Comparison of ENCODE assay signal across 8 cellular contexts in genomic region chr6:129766959-129767728, GRCh38. TPM values are rescaled to one million over a fixed set of nuclear protein-coding genes. Genes with fewer than 3 reads are reported as not detected.
A peak's percentile ranks its signal among the peaks of the same experiment; 100 is the strongest.
DNase-seq lines count a peak whose midpoint lies in the region; ATAC-seq, FAIRE-seq and TF ChIP-seq lines count a peak whose summit lies in the region.

No MANE protein-coding gene starts in this region.

- H3K9me3 ChIP-seq in fibroblast of lung (ENCODE audit: control insufficient read depth, insufficient read depth, low read depth, low read length) (no peaks in the 10 kb centered on the region), neuron (ENCODE audit: low read length) (no peaks in the 10 kb centered on the region), thymus (ENCODE audit: control insufficient read depth) (no peaks in the 10 kb centered on the region)

- DNase-seq in GM19239 (ENCODE audit: insufficient read length, low spot score), result no peak
- DNase-seq in NOMO-1 treated with DMSO at 0.1 percent for 48 hours (lab: John Stamatoyannopoulos, UW; ENCODE audit: unreplicated experiment), result peak; percentile 35
- DNase-seq in activated T-cell treated with anti-CD3 and anti-CD28 coated beads, Interleukin-2, amount 50 U/mL, for 4 hours, result peak; percentile 49
- peak; percentile 64 to 82 for DNase-seq in fibroblast of lung (ENCODE audit: low read depth in 2 of 2)

- H3K4me1 ChIP-seq in ACC112 (ENCODE audit: control insufficient read depth, insufficient read depth, low read length, unreplicated experiment) (peaks cover 4% of the 10 kb centered on the region), fibroblast of lung (ENCODE audit: control insufficient read depth, extremely low read depth, insufficient read depth, low read length) (peaks cover 2% of the 10 kb centered on the region), neuron (ENCODE audit: insufficient read depth, low read length) (peaks cover 10% of the 10 kb centered on the region), thymus (ENCODE audit: control insufficient read depth, insufficient read depth, low read length) (peaks cover 5% of the 10 kb centered on the region)

- no peaks in the 10 kb centered on the region for H3K9me3 Mint-ChIP-seq in activated T-cell treated with anti-CD3 and anti-CD28 coated beads, Interleukin-2, amount 50 U/mL, for 4 hours

- no peak overlapping the region for H3K9ac ChIP-seq in fibroblast of lung (ENCODE audit: insufficient read depth, low read length)

- peak overlapping the region; percentile 79 for H3K4me3 Mint-ChIP-seq in activated T-cell treated with anti-CD3 and anti-CD28 coated beads, Interleukin-2, amount 50 U/mL, for 4 hours

- peak; percentile 91 for ATAC-seq in HG03354 (IDR thresholded peaks at IDR 0.05; ENCODE audit: poor library complexity, severe bottlenecking, unreplicated experiment)
- ATAC-seq in activated T-cell treated with anti-CD3 and anti-CD28 coated beads, Interleukin-2, amount 50 U/mL, for 4 hours, result peak; percentile 98 to 99

- H3K27me3 ChIP-seq in ACC112 (ENCODE audit: insufficient read depth, low read length), result peaks cover 8% of the 10 kb centered on the region; the same call in 1 of the 2 replicates
- no peaks in the 10 kb centered on the region for H3K27me3 ChIP-seq in fibroblast of lung (ENCODE audit: control insufficient read depth, insufficient read depth, low read length)
- H3K27me3 ChIP-seq in neuron (ENCODE audit: insufficient read depth, low read length), result peaks cover 25% of the 10 kb centered on the region
- no peaks in the 10 kb centered on the region for H3K27me3 ChIP-seq in thymus (ENCODE audit: control insufficient read depth, insufficient read depth)

- H3K4me3 ChIP-seq in ACC112 (ENCODE audit: low read depth, low read length) (peak overlapping the region; percentile 77), fibroblast of lung (replicated peaks in 1 of 4; ENCODE audit: control extremely low read depth in 1 of 4, insufficient read depth in 1 of 4, low read depth in 3 of 4, low read length in 4 of 4) (peak overlapping the region; percentile 39 to 65 (median 57)), neuron (ENCODE audit: low read length) (peak overlapping the region; percentile 49), thymus (ENCODE audit: low read length) (peak overlapping the region; percentile 36)

- H4K20me1 ChIP-seq in fibroblast of lung (ENCODE audit: control insufficient read depth, extremely low read depth, insufficient read depth, low read length), result no peaks in the 10 kb centered on the region

- H3K36me3 ChIP-seq in ACC112 (ENCODE audit: insufficient read depth, low read length) (no peaks in the 10 kb centered on the region), fibroblast of lung (ENCODE audit: control insufficient read depth, insufficient read depth, low read length) (no peaks in the 10 kb centered on the region), neuron (ENCODE audit: insufficient read depth, low read length) (no peaks in the 10 kb centered on the region), thymus (ENCODE audit: control insufficient read depth, insufficient read depth) (no peaks in the 10 kb centered on the region)

- peaks cover 11% of the 10 kb centered on the region for H3K4me1 Mint-ChIP-seq in activated T-cell treated with anti-CD3 and anti-CD28 coated beads, Interleukin-2, amount 50 U/mL, for 4 hours (ENCODE audit: low read depth)

- no peak overlapping the region for H3K27ac ChIP-seq in ACC112 (ENCODE audit: low read depth, low read length)
- peak overlapping the region; percentile 1 for H3K27ac ChIP-seq in fibroblast of lung (ENCODE audit: insufficient read depth, low read length)
- no peak overlapping the region for H3K27ac ChIP-seq in thymus (ENCODE audit: low read depth)

- peaks cover 15% of the 10 kb centered on the region for H3K27me3 Mint-ChIP-seq in activated T-cell treated with anti-CD3 and anti-CD28 coated beads, Interleukin-2, amount 50 U/mL, for 4 hours (ENCODE audit: low read depth)

- no peak for TF ChIP-seq CTCF in fibroblast of lung (conservative IDR thresholded peaks at IDR 0.05 in 1 of 2, IDR thresholded peaks at IDR 0.05 in 1 of 2; ENCODE audit: low read depth in 1 of 2, low read length in 2 of 2)

- peak overlapping the region; percentile 88 for H3K4me2 ChIP-seq in fibroblast of lung (ENCODE audit: extremely low read depth, insufficient read depth, low read length)

- H2AFZ ChIP-seq in ACC112 (ENCODE audit: low read length, unreplicated experiment) (peak overlapping the region; percentile 33), fibroblast of lung (ENCODE audit: low read length) (peak overlapping the region; percentile 66), neuron (ENCODE audit: low read depth, low read length) (peak overlapping the region; percentile 87)

- peak; percentile 83 for FAIRE-seq in GM19239 (lab: Jason Lieb, UNC)

- H3K36me3 Mint-ChIP-seq in activated T-cell treated with anti-CD3 and anti-CD28 coated beads, Interleukin-2, amount 50 U/mL, for 4 hours (ENCODE audit: insufficient read depth), result no peaks in the 10 kb centered on the region

- H3K79me2 ChIP-seq in ACC112 (ENCODE audit: control insufficient read depth, insufficient read depth, low read length, unreplicated experiment) (no peaks in the 10 kb centered on the region), fibroblast of lung (ENCODE audit: control insufficient read depth, insufficient read depth, low read length) (no peaks in the 10 kb centered on the region)

- under 1% methylated on average over 36 of the region's 36 CpGs for WGBS in thymus

RNA-seq across cellular contexts. Expression of gene ARHGAP18, which starts 57.2 kb away (rescaled TPM):
- total RNA-seq in activated T-cell treated with anti-CD3 and anti-CD28 coated beads, Interleukin-2, amount 50 U/mL, for 4 hours, result 1 to 10 TPM; 2.1 to 2.5 (median 2.3) TPM
- 22.9 and 38.3 TPM in 2 replicates for total RNA-seq in fibroblast of lung
- polyA plus RNA-seq in fibroblast of lung, result 18.6 and 46.7 TPM in 2 replicates
- polyA plus RNA-seq in fibroblast of lung (2012), result 14.3 and 45.8 TPM in 2 replicates
- polyA minus RNA-seq in fibroblast of lung (ENCODE audit: low replicate concordance), result 4.2 and 19.6 TPM in 2 replicates
- 8.2 TPM for polyA plus RNA-seq in thymus

Comparison
In these comparisons a context has a peak if more than half of its experiments do, and no peak if none do; other contexts are left out.
1. H2AFZ ChIP-seq: peak in every context shown above with its lines; median percentile 87 in neuron; 66 in fibroblast of lung; 33 in ACC112.